23 cellular contexts compared by ENCODE assay signal in genomic region chr12:38488866-38489265, GRCh38.
"Had no signal": no experiment of that assay in that cellular context is flagged by ENCODE, and none has a peak within 500 bp of the region (broad histone marks: within the 10 kb centered on the region; RNA-seq: fewer than 3 reads in every experiment).

No MANE protein-coding gene starts in this region.

- H3K4me1 ChIP-seq: colonic mucosa, esophagus muscularis mucosa, esophagus squamous epithelium, foreskin keratinocyte, gastrocnemius medialis, gastroesophageal sphincter, heart left ventricle, heart right ventricle had no signal

- H3K4me3 ChIP-seq: colonic mucosa, coronary artery, dorsolateral prefrontal cortex, esophagus muscularis mucosa, esophagus squamous epithelium, gastrocnemius medialis, gastroesophageal sphincter, heart left ventricle, heart right ventricle, hepatocyte had no signal

- H3K36me3 ChIP-seq: colonic mucosa, esophagus muscularis mucosa, esophagus squamous epithelium, gastrocnemius medialis, gastroesophageal sphincter, heart left ventricle, heart right ventricle had no signal

- DNase-seq: colonic mucosa; cortex of kidney; dermis blood vessel endothelial cell; dorsolateral prefrontal cortex; effector CD4-positive, alpha-beta T cell; effector CD8-positive, alpha-beta T cell; effector memory CD4-positive, alpha-beta T cell; effector memory CD8-positive, alpha-beta T cell; endodermal cell; erythroblast; esophagus squamous epithelium; foreskin fibroblast; foreskin keratinocyte; foreskin melanocyte; gastrocnemius medialis; glutamatergic neuron; head of caudate nucleus; heart left ventricle; heart right ventricle had no signal

- H3K9me3 ChIP-seq: colonic mucosa, esophagus muscularis mucosa, esophagus squamous epithelium, gastrocnemius medialis had no signal

- H3K27me3 ChIP-seq: colonic mucosa, esophagus muscularis mucosa, esophagus squamous epithelium, foreskin keratinocyte, gastrocnemius medialis, gastroesophageal sphincter, heart left ventricle, heart right ventricle, hepatocyte had no signal
